In genomic region chr5:176535101-176535654, GRCh38 we compare ENCODE assay signal across 8 cellular contexts. TPM values are rescaled to one million over a fixed set of nuclear protein-coding genes. Genes with fewer than 3 reads are reported as not detected.
DNase-seq lines count a peak whose midpoint lies in the region; ATAC-seq, FAIRE-seq and TF ChIP-seq lines count a peak whose summit lies in the region.

No MANE protein-coding gene starts in this region.

- ATAC-seq in pancreas (no peak), HG02610 (IDR thresholded peaks at IDR 0.05; ENCODE audit: unreplicated experiment) (no peak)

- TF ChIP-seq CTCF in AG10803 (conservative IDR thresholded peaks at IDR 0.05; ENCODE audit: low read length) (no peak), WERI-Rb-1 (IDR thresholded peaks at IDR 0.05; ENCODE audit: low read depth, low read length) (no peak), pancreas (IDR thresholded peaks at IDR 0.05) (no peak)

- DNase-seq in AG10803 (ENCODE audit: low read depth) (peak; percentile 23), HAP-1 (ENCODE audit: low spot score in 2 of 2) (no peak), WERI-Rb-1 (no peak), fibroblast of peridontal ligament (ENCODE audit: extremely low read depth) (peak; percentile 30), pancreas (peak in 1 of 6 donors; percentile 33), HuH-7.5 (ENCODE audit: low spot score) (no peak), NCI-H748 (lab: John Stamatoyannopoulos, UW; ENCODE audit: unreplicated experiment) (no peak)

- WGBS in pancreas, 2 donors, result 60 to 61% methylated on average over 10 of the region's 10 CpGs

- H3K27me3 ChIP-seq in HAP-1 (ENCODE audit: low read depth) (no peaks in the 10 kb centered on the region), WERI-Rb-1 (ENCODE audit: insufficient read depth, low read depth, severe bottlenecking) (no peaks in the 10 kb centered on the region), pancreas (no peaks in the 10 kb centered on the region)

- no peaks in the 10 kb centered on the region for H3K9me3 ChIP-seq in HAP-1
- no peaks in the 10 kb centered on the region for H3K9me3 ChIP-seq in WERI-Rb-1 (ENCODE audit: severe bottlenecking)
- H3K9me3 ChIP-seq in pancreas, result no peaks in the 10 kb centered on the region

- H3K36me3 ChIP-seq in HAP-1 (replicated peaks) (peaks cover 20% of the 10 kb centered on the region), WERI-Rb-1 (peaks cover 49% of the 10 kb centered on the region), pancreas (peaks cover 0 to 17% (median 7%) of the 10 kb centered on the region in 3 donors)

- H3K4me1 ChIP-seq in HAP-1, result peaks cover 22% of the 10 kb centered on the region
- H3K4me1 ChIP-seq in pancreas, result peaks cover 22 to 35% (median 24%) of the 10 kb centered on the region in 3 donors

- FAIRE-seq in pancreas (lab: Jason Lieb, UNC), result no peak

- intact Hi-C loops in pancreas (cut with DNase I), result no loop called here

- in situ Hi-C loops in HAP-1 (cut with MboI; ENCODE audit: low sequenced_read_pairs), result no loop called here

- peak overlapping the region; percentile 99 for H3K27ac ChIP-seq in WERI-Rb-1
- peak overlapping the region; percentile 37 to 97 (median 94) for H3K27ac ChIP-seq in pancreas

- H3K4me3 ChIP-seq in AG10803 (ENCODE audit: low read length) (peak overlapping the region; percentile 84), HAP-1 (peak overlapping the region; percentile 73), WERI-Rb-1 (ENCODE audit: low read depth, low read length) (peak overlapping the region; percentile 77), pancreas (peak overlapping the region in 3 of 4 donors; percentile 51 to 92 (median 75))

RNA-seq across cellular contexts. Expression of gene RNF44, which starts 2.0 kb away (rescaled TPM):
- total RNA-seq in pancreas, result 10 to 100 TPM; 13.8 to 36.6 (median 18.5) TPM
- 10 to 100 TPM; 18.0 to 27.5 TPM for polyA plus RNA-seq in pancreas

RNA-seq across cellular contexts. Expression of gene CDHR2, which starts 14.0 kb away (rescaled TPM):
- total RNA-seq in pancreas, result 1 to 10 TPM in 1 of 6 donors, under 1 TPM in 4, not detected in 1; 0.19 to 1.1 (median 0.26) TPM
- polyA plus RNA-seq in pancreas, result under 1 TPM; 0.23 to 0.89 TPM

Comparison
In these comparisons a context has a peak if more than half of its experiments do, and no peak if none do; other contexts are left out.
1. DNase-seq: peak in AG10803 (single experiment) and fibroblast of peridontal ligament (single experiment); none in HAP-1 (0 of 2), WERI-Rb-1 (single experiment), HuH-7.5 (single experiment) and NCI-H748 (single experiment).
2. Peak in every context shown above with its lines, with median percentiles within 50 percentile points of each other: H3K4me3 ChIP-seq.